ENCODE assay signal across 12 cellular contexts in genomic region chr5:139296198-139296597, GRCh38. TPM values are rescaled to one million over a fixed set of nuclear protein-coding genes. Genes with fewer than 3 reads are reported as not detected.
DNase-seq lines count a peak whose midpoint lies in the region; ATAC-seq and TF ChIP-seq lines count a peak whose summit lies in the region.
"Had no signal": no experiment of that assay in that cellular context is flagged by ENCODE, and none has a peak within 500 bp of the region (broad histone marks: within the 10 kb centered on the region; RNA-seq: fewer than 3 reads in every experiment).

No MANE protein-coding gene starts in this region.

- H3K27ac ChIP-seq in fibroblast of lung (ENCODE audit: insufficient read depth, low read length) (no peak overlapping the region), prostate gland (no peak overlapping the region)

- peak overlapping the region in 1 of 2 donors; percentile 44 for H3K27ac Mint-ChIP-seq in T-cell
- H3K27ac Mint-ChIP-seq in stimulated activated effector memory CD8-positive, alpha-beta T cell treated with anti-CD3 and anti-CD28 coated beads, Interleukin-12 subunit alpha, Interleukin-12 subunit beta, amount 100 ng/mL, for 72 hours: peak overlapping the region; percentile 99

- H3K4me2 ChIP-seq in fibroblast of lung (ENCODE audit: extremely low read depth, insufficient read depth, low read length): peak overlapping the region; percentile 18

- H3K4me1 ChIP-seq in fibroblast of lung (ENCODE audit: control insufficient read depth, extremely low read depth, insufficient read depth, low read length): peaks cover 5% of the 10 kb centered on the region
- H3K4me1 ChIP-seq in prostate gland (replicated peaks): peaks cover 12% of the 10 kb centered on the region

- no peaks in the 10 kb centered on the region for H3K27me3 Mint-ChIP-seq in activated T-cell treated with anti-CD3 and anti-CD28 coated beads, Interleukin-2, amount 50 U/mL, for 4 hours (ENCODE audit: low read depth)
- no peaks in the 10 kb centered on the region for H3K27me3 Mint-ChIP-seq in T-cell

- intact Hi-C loops in prostate gland (cut with DNase I): no loop called here

- no peak overlapping the region for H3K9ac ChIP-seq in fibroblast of lung (ENCODE audit: insufficient read depth, low read length)

- ATAC-seq in activated T-cell treated with anti-CD3 and anti-CD28 coated beads, Interleukin-2, amount 50 U/mL, for 4 hours: no peak
- ATAC-seq in T-cell (replicated peaks in 1 of 4) (no peak), GM19035 (IDR thresholded peaks at IDR 0.05; ENCODE audit: unreplicated experiment) (no peak)
- ATAC-seq in stimulated activated effector memory CD8-positive, alpha-beta T cell treated with anti-CD3 and anti-CD28 coated beads, Interleukin-12 subunit alpha, Interleukin-12 subunit beta, amount 100 ng/mL, for 72 hours: no peak
- ATAC-seq: mucosa of descending colon had no signal

- TF ChIP-seq POLR2A in prostate gland (IDR thresholded peaks at IDR 0.05): no peak

- H3K27me3 ChIP-seq in fibroblast of lung (ENCODE audit: control insufficient read depth, insufficient read depth, low read length) (no peaks in the 10 kb centered on the region), prostate gland (replicated peaks; ENCODE audit: insufficient read depth) (no peaks in the 10 kb centered on the region)

- peaks cover 22% of the 10 kb centered on the region for H3K36me3 Mint-ChIP-seq in activated T-cell treated with anti-CD3 and anti-CD28 coated beads, Interleukin-2, amount 50 U/mL, for 4 hours (ENCODE audit: insufficient read depth)
- H3K36me3 Mint-ChIP-seq in T-cell: peaks cover 7% of the 10 kb centered on the region
- H3K36me3 Mint-ChIP-seq in stimulated activated effector memory CD8-positive, alpha-beta T cell treated with anti-CD3 and anti-CD28 coated beads, Interleukin-12 subunit alpha, Interleukin-12 subunit beta, amount 100 ng/mL, for 72 hours: peaks cover 62% of the 10 kb centered on the region

- CTCF ChIA-PET in T-cell (lab: Charles Lee): interaction anchor here in 1 of 2 donors (3.0 kb wide), 1 partner anchor 11 kb away, joined by 11 read pairs; no protein-coding TSS in a partner anchor

- no peaks in the 10 kb centered on the region for H3K9me3 Mint-ChIP-seq in activated T-cell treated with anti-CD3 and anti-CD28 coated beads, Interleukin-2, amount 50 U/mL, for 4 hours
- H3K9me3 Mint-ChIP-seq in T-cell: no peaks in the 10 kb centered on the region
- no peaks in the 10 kb centered on the region for H3K9me3 Mint-ChIP-seq in stimulated activated effector memory CD8-positive, alpha-beta T cell treated with anti-CD3 and anti-CD28 coated beads, Interleukin-12 subunit alpha, Interleukin-12 subunit beta, amount 100 ng/mL, for 72 hours

- TF ChIP-seq CTCF in fibroblast of lung (conservative IDR thresholded peaks at IDR 0.05 in 1 of 2, IDR thresholded peaks at IDR 0.05 in 1 of 2; ENCODE audit: low read depth in 1 of 2, low read length in 2 of 2): no peak
- TF ChIP-seq CTCF in prostate gland (IDR thresholded peaks at IDR 0.05): no peak

- H2AFZ ChIP-seq in fibroblast of lung (ENCODE audit: low read length): no peak overlapping the region

- peak overlapping the region; percentile 98 for H3K4me3 Mint-ChIP-seq in activated T-cell treated with anti-CD3 and anti-CD28 coated beads, Interleukin-2, amount 50 U/mL, for 4 hours
- peak overlapping the region; percentile 58 to 97 (median 64) for H3K4me3 Mint-ChIP-seq in T-cell
- H3K4me3 Mint-ChIP-seq in stimulated activated effector memory CD8-positive, alpha-beta T cell treated with anti-CD3 and anti-CD28 coated beads, Interleukin-12 subunit alpha, Interleukin-12 subunit beta, amount 100 ng/mL, for 72 hours: peak overlapping the region; percentile 94

- peaks cover 64% of the 10 kb centered on the region for H3K4me1 Mint-ChIP-seq in activated T-cell treated with anti-CD3 and anti-CD28 coated beads, Interleukin-2, amount 50 U/mL, for 4 hours (ENCODE audit: low read depth)
- peaks cover 64 to 68% (median 65%) of the 10 kb centered on the region in 3 donors for H3K4me1 Mint-ChIP-seq in T-cell
- H3K4me1 Mint-ChIP-seq in stimulated activated effector memory CD8-positive, alpha-beta T cell treated with anti-CD3 and anti-CD28 coated beads, Interleukin-12 subunit alpha, Interleukin-12 subunit beta, amount 100 ng/mL, for 72 hours: peaks cover 58% of the 10 kb centered on the region

- H4K20me1 ChIP-seq in fibroblast of lung (ENCODE audit: control insufficient read depth, extremely low read depth, insufficient read depth, low read length): peaks cover 16% of the 10 kb centered on the region

- 46% methylated on average over 6 of the region's 6 CpGs for WGBS in prostate gland

- POLR2A ChIA-PET in T-cell (lab: Charles Lee): interaction anchor here (0.6 to 4.0 kb wide), 4 partner anchors 10 to 380 kb away, joined by 3 to 30 read pairs (median 3); no protein-coding TSS in a partner anchor

- DNase-seq in activated T-cell treated with anti-CD3 and anti-CD28 coated beads, Interleukin-2, amount 50 U/mL, for 4 hours: no peak
- no peak for DNase-seq in activated T-cell treated with anti-CD3 and anti-CD28 coated beads, Interleukin-2, amount 50 U/mL, for 1 hour
- DNase-seq in T-cell (no peak), fibroblast of lung (ENCODE audit: low read depth in 2 of 2) (no peak), prostate gland (ENCODE audit: low spot score) (no peak)
- no peak for DNase-seq in stimulated activated effector memory CD8-positive, alpha-beta T cell treated with anti-CD3 and anti-CD28 coated beads, Interleukin-12 subunit alpha, Interleukin-12 subunit beta, amount 100 ng/mL, for 72 hours (ENCODE audit: low spot score in 2 of 2)
- no peak for DNase-seq in stimulated activated CD4-positive, alpha-beta T cell treated with anti-CD3 and anti-CD28 coated beads, Interleukin-12 subunit alpha, Interleukin-12 subunit beta, amount 100 ng/mL, for 4 hours
- DNase-seq: AML-193, foreskin melanocyte, mucosa of descending colon, NCI-H2081 treated with DMSO at 0.1 percent for 48 hours had no signal

- H3K36me3 ChIP-seq in fibroblast of lung (ENCODE audit: control insufficient read depth, insufficient read depth, low read length): no peaks in the 10 kb centered on the region
- H3K36me3 ChIP-seq in prostate gland: no peaks in the 10 kb centered on the region

- no peaks in the 10 kb centered on the region for H3K9me3 ChIP-seq in fibroblast of lung (ENCODE audit: control insufficient read depth, insufficient read depth, low read depth, low read length)
- H3K9me3 ChIP-seq in prostate gland: no peaks in the 10 kb centered on the region
- H3K9me3 ChIP-seq: mucosa of descending colon had no signal

- peaks cover 79% of the 10 kb centered on the region for H3K79me2 ChIP-seq in fibroblast of lung (ENCODE audit: control insufficient read depth, insufficient read depth, low read length)

- H3K4me3 ChIP-seq in fibroblast of lung (replicated peaks in 1 of 4; ENCODE audit: control extremely low read depth in 1 of 4, insufficient read depth in 1 of 4, low read depth in 3 of 4, low read length in 4 of 4) (peak overlapping the region in 3 of 4 experiments; percentile 80 to 94 (median 91)), prostate gland (no peak overlapping the region)
- H3K4me3 ChIP-seq: mucosa of descending colon had no signal

RNA-seq across cellular contexts. Expression of gene MATR3, which starts 2.7 kb away (rescaled TPM):
- total RNA-seq in activated T-cell treated with anti-CD3 and anti-CD28 coated beads, Interleukin-2, amount 50 U/mL, for 4 hours: 100 to 1,000 TPM; 201 to 208 (median 202) TPM
- total RNA-seq in T-cell (100 to 1,000 TPM; 187 to 359 (median 200) TPM), fibroblast of lung (183 and 275 TPM in 2 replicates), prostate gland (100 to 1,000 TPM; 192 to 207 TPM)
- polyA plus RNA-seq in fibroblast of lung: 167 and 175 TPM in 2 replicates
- 175 and 191 TPM in 2 replicates for polyA plus RNA-seq in fibroblast of lung (2012)
- polyA minus RNA-seq in fibroblast of lung (ENCODE audit: low replicate concordance): 142 and 162 TPM in 2 replicates

RNA-seq across cellular contexts. Expression of gene PAIP2, which starts 45.5 kb away (rescaled TPM):
- 10 to 100 TPM; 47.0 to 59.9 (median 50.5) TPM for total RNA-seq in activated T-cell treated with anti-CD3 and anti-CD28 coated beads, Interleukin-2, amount 50 U/mL, for 4 hours
- total RNA-seq in T-cell (100 to 1,000 TPM in 4 of 5 donors, 10 to 100 TPM in 1; 96.5 to 119 (median 101) TPM), fibroblast of lung (59.0 and 68.1 TPM in 2 replicates), prostate gland (100 to 1,000 TPM; 105 to 119 TPM)
- 79.6 and 105 TPM in 2 replicates for polyA plus RNA-seq in fibroblast of lung
- polyA plus RNA-seq in fibroblast of lung (2012): 52.0 and 69.1 TPM in 2 replicates
- polyA minus RNA-seq in fibroblast of lung (ENCODE audit: low replicate concordance): 2.3 and 2.4 TPM in 2 replicates

Comparison
In these comparisons a context has a peak if more than half of its experiments do, and no peak if none do; other contexts are left out.
1. H3K4me3 ChIP-seq: peak in fibroblast of lung (3 of 4); none in prostate gland (0 of 2).
2. Peak in every context shown above with its lines, with median percentiles within 50 percentile points of each other: H3K4me3 Mint-ChIP-seq.